19 cellular contexts compared by ENCODE assay signal in genomic region chr12:123096159-123096558, GRCh38. TPM values are rescaled to one million over a fixed set of nuclear protein-coding genes. Genes with fewer than 3 reads are reported as not detected.
DNase-seq lines count a peak whose midpoint lies in the region; ATAC-seq, FAIRE-seq and TF ChIP-seq lines count a peak whose summit lies in the region.
"Had no signal": no experiment of that assay in that cellular context is flagged by ENCODE, and none has a peak within 500 bp of the region (broad histone marks: within the 10 kb centered on the region; RNA-seq: fewer than 3 reads in every experiment).

No MANE protein-coding gene starts in this region.

- H3K4me1 ChIP-seq in Panc1 (ENCODE audit: control insufficient read depth, insufficient read depth, low read length) (peaks cover 52% of the 10 kb centered on the region), right cardiac atrium (ENCODE audit: control insufficient read depth, insufficient read depth, low read length) (peaks cover 41% of the 10 kb centered on the region), thymus (ENCODE audit: control insufficient read depth, insufficient read depth, low read length) (peaks cover 65% of the 10 kb centered on the region)

- no peak overlapping the region for H3K4me3 ChIP-seq in Panc1 (ENCODE audit: low read depth in 2 of 2, low read length in 2 of 2)
- H3K4me3 ChIP-seq in right cardiac atrium (ENCODE audit: low read length), result no peak overlapping the region
- no peak overlapping the region for H3K4me3 ChIP-seq in thymus (ENCODE audit: low read length)
- H3K4me3 ChIP-seq: mucosa of descending colon, SJSA1, upper lobe of left lung had no signal

- H3K36me3 ChIP-seq in Panc1 (ENCODE audit: control insufficient read depth, insufficient read depth, low read length) (no peaks in the 10 kb centered on the region), thymus (ENCODE audit: control insufficient read depth, insufficient read depth) (peaks cover 51% of the 10 kb centered on the region)
- H3K36me3 ChIP-seq: SJSA1, upper lobe of left lung had no signal

- ATAC-seq in Panc1, result no peak
- no peak for ATAC-seq in right cardiac atrium
- ATAC-seq: activated CD4-positive, CD25-positive, alpha-beta regulatory T cell treated with anti-CD3 and anti-CD28 coated beads, Interleukin-2, amount 50 U/mL, for 24 hours; mucosa of descending colon had no signal

- POLR2A ChIA-PET in activated CD4-positive, alpha-beta T cell treated with anti-CD3 and anti-CD28 coated beads, Interleukin-2, amount 10 ng/mL, durations not matched to agents 7 days and 5 days (lab: Charles Lee), result no interaction called here
- POLR2A ChIA-PET in Panc1 (lab: Charles Lee) (no interaction called here), GM10248 (lab: Yijun Ruan, JAX) (no interaction called here)

- peak overlapping the region; percentile 37 for H3K27ac Mint-ChIP-seq in activated CD4-positive, alpha-beta T cell treated with anti-CD3 and anti-CD28 coated beads, Interleukin-2, amount 10 ng/mL, durations not matched to agents 7 days and 5 days
- H3K27ac Mint-ChIP-seq: CD8-positive, alpha-beta memory T cell; T-helper 2 cell treated with Interferon-gamma antibody and Interleukin-4, amounts not matched to agents 5 μg/mL and 100 μg/mL, for 36 hours had no signal

- in situ Hi-C loops in Panc1 (cut with HindIII; ENCODE audit: low pct_unique_long_range_greater_than_20kb, low sequenced_read_pairs), result no loop called here

- intact Hi-C loops in Panc1 (cut with micrococcal nuclease; ENCODE audit: unreplicated experiment) (no loop called here), right cardiac atrium (cut with DNase I) (loop anchor here in 1 of 4 donors (10.0 kb wide), 1 partner anchor 49 kb away; no protein-coding TSS in a partner anchor)

- no peaks in the 10 kb centered on the region for H3K9me3 ChIP-seq in Panc1 (ENCODE audit: control insufficient read depth, insufficient read depth, low read depth, low read length)
- H3K9me3 ChIP-seq in right cardiac atrium (ENCODE audit: control insufficient read depth, low read length), result no peaks in the 10 kb centered on the region
- no peaks in the 10 kb centered on the region for H3K9me3 ChIP-seq in thymus (ENCODE audit: control insufficient read depth)
- H3K9me3 ChIP-seq: mucosa of descending colon, SJSA1, upper lobe of left lung had no signal

- WGBS in right cardiac atrium, result 77% methylated on average over 8 of the region's 8 CpGs
- WGBS in thymus, result 98% methylated on average over 8 of the region's 8 CpGs

- H3K4me3 Mint-ChIP-seq in activated CD4-positive, alpha-beta T cell treated with anti-CD3 and anti-CD28 coated beads, Interleukin-2, amount 10 ng/mL, durations not matched to agents 7 days and 5 days, result no peak overlapping the region
- H3K4me3 Mint-ChIP-seq: CD8-positive, alpha-beta memory T cell; T-helper 2 cell treated with Interferon-gamma antibody and Interleukin-4, amounts not matched to agents 5 μg/mL and 100 μg/mL, for 36 hours had no signal

- H3K27ac ChIP-seq in Panc1 (ENCODE audit: low read length), result peak overlapping the region; percentile 91; the same call in 1 of the 2 replicates
- peak overlapping the region; percentile 6 for H3K27ac ChIP-seq in right cardiac atrium (ENCODE audit: low read length)
- peak overlapping the region; percentile 32 for H3K27ac ChIP-seq in thymus (ENCODE audit: low read depth)
- H3K27ac ChIP-seq: SJSA1 had no signal

- no peak for FAIRE-seq in GM12891 (lab: Jason Lieb, UNC)
- FAIRE-seq: keratinocyte, small intestine had no signal

- no peaks in the 10 kb centered on the region for H3K36me3 Mint-ChIP-seq in activated CD4-positive, alpha-beta T cell treated with anti-CD3 and anti-CD28 coated beads, Interleukin-2, amount 10 ng/mL, durations not matched to agents 7 days and 5 days (ENCODE audit: low read depth)
- H3K36me3 Mint-ChIP-seq: CD8-positive, alpha-beta memory T cell had no signal

- no peak for TF ChIP-seq POLR2A in GM12891 (IDR thresholded peaks at IDR 0.05; ENCODE audit: low read depth, low read length)

- TF ChIP-seq CTCF in Panc1 (IDR thresholded peaks at IDR 0.05) (no peak), GM10248 (IDR thresholded peaks at IDR 0.05; ENCODE audit: control extremely low read depth, extremely low read depth, low read depth, missing control alignments) (no peak)

- H3K4me1 Mint-ChIP-seq in activated CD4-positive, alpha-beta T cell treated with anti-CD3 and anti-CD28 coated beads, Interleukin-2, amount 10 ng/mL, durations not matched to agents 7 days and 5 days, result peaks cover 11% of the 10 kb centered on the region

- H3K27me3 ChIP-seq in Panc1 (ENCODE audit: control insufficient read depth, insufficient read depth, low read length), result no peaks in the 10 kb centered on the region
- no peaks in the 10 kb centered on the region for H3K27me3 ChIP-seq in right cardiac atrium (ENCODE audit: control insufficient read depth, insufficient read depth)
- no peaks in the 10 kb centered on the region for H3K27me3 ChIP-seq in thymus (ENCODE audit: control insufficient read depth, insufficient read depth)
- H3K27me3 ChIP-seq: SJSA1, upper lobe of left lung had no signal

- CTCF ChIA-PET in activated CD4-positive, alpha-beta T cell treated with anti-CD3 and anti-CD28 coated beads, Interleukin-2, amount 10 ng/mL, durations not matched to agents 7 days and 5 days (lab: Charles Lee), result interaction anchor here (0.6 to 1.7 kb wide), 5 partner anchors 9 to 42 kb away, joined by 3 to 5 read pairs (median 3); no protein-coding TSS in a partner anchor
- CTCF ChIA-PET in Panc1 (lab: Charles Lee) (no interaction called here), GM10248 (lab: Yijun Ruan, JAX) (interaction anchor here (1.1 kb wide), 1 partner anchor 18 kb away, joined by 3 read pairs; no protein-coding TSS in a partner anchor)

- no TSS peak for BruUV-seq in Panc1 (replicated peaks; lab: Mats Ljungman, UMichigan)

- no peaks in the 10 kb centered on the region for H3K27me3 Mint-ChIP-seq in activated CD4-positive, alpha-beta T cell treated with anti-CD3 and anti-CD28 coated beads, Interleukin-2, amount 10 ng/mL, durations not matched to agents 7 days and 5 days
- H3K27me3 Mint-ChIP-seq: CD8-positive, alpha-beta memory T cell had no signal

- DNase-seq in activated CD4-positive, alpha-beta T cell treated with anti-CD3 and anti-CD28 coated beads, Interleukin-2, amount 10 ng/mL, durations not matched to agents 7 days and 5 days, result no peak
- DNase-seq in activated CD4-positive, alpha-beta T cell treated with anti-CD3 and anti-CD28 coated beads, Interleukin-2, amount 50 U/mL, for 48 hours, result no peak
- no peak for DNase-seq in Panc1 (ENCODE audit: low read depth, low spot score)
- no peak for DNase-seq in right cardiac atrium
- no peak for DNase-seq in GM12891 (ENCODE audit: insufficient read length, low spot score)
- DNase-seq in GM10248 (ENCODE audit: extremely low spot score), result no peak
- DNase-seq in mesenteric fat pad (ENCODE audit: low spot score), result no peak
- DNase-seq: amniotic stem cell; CD8-positive, alpha-beta memory T cell; KG1; mucosa of descending colon; NCI-H226; small intestine; upper lobe of left lung had no signal

- no peaks in the 10 kb centered on the region for H3K9me3 Mint-ChIP-seq in activated CD4-positive, alpha-beta T cell treated with anti-CD3 and anti-CD28 coated beads, Interleukin-2, amount 10 ng/mL, durations not matched to agents 7 days and 5 days
- H3K9me3 Mint-ChIP-seq: CD8-positive, alpha-beta memory T cell; T-helper 2 cell treated with Interferon-gamma antibody and Interleukin-4, amounts not matched to agents 5 μg/mL and 100 μg/mL, for 36 hours had no signal

TF ChIP-seq in GM12891, 5 proteins besides CTCF, POLR2A, EP300 and RAD21:
- TF ChIP-seq SPI1 (IDR thresholded peaks at IDR 0.05; ENCODE audit: low read depth, low read length) (no peak), POLR2AphosphoS5 (IDR thresholded peaks at IDR 0.05; ENCODE audit: low read depth, low read length) (no peak)

RNA-seq across cellular contexts. Expression of gene PITPNM2, which starts 54.7 kb away (rescaled TPM):
- total RNA-seq in activated CD4-positive, alpha-beta T cell treated with anti-CD3 and anti-CD28 coated beads, Interleukin-2, amount 10 ng/mL, durations not matched to agents 7 days and 5 days, result 10 to 100 TPM; 19.0 to 21.8 TPM
- 26.4 TPM for total RNA-seq in Panc1 (2021; ENCODE audit: unreplicated experiment)
- 25.3 TPM for polyA plus RNA-seq in Panc1 (2012; ENCODE audit: insufficient read length)
- total RNA-seq in right cardiac atrium, result 10 to 100 TPM; 19.4 to 26.8 (median 20.9) TPM
- polyA plus RNA-seq in right cardiac atrium, result 10.8 TPM
- 56.8 TPM for polyA plus RNA-seq in thymus
- polyA plus RNA-seq in GM12891 (2012; ENCODE audit: low read depth, missing spikeins), result 0.54 TPM
- total RNA-seq in mesenteric fat pad, result 23.1 TPM

Comparison
In these comparisons a context has a peak if more than half of its experiments do, and no peak if none do; other contexts are left out.
1. H3K27ac ChIP-seq: peak in every context shown above with its lines; median percentile 91 in Panc1; 32 in thymus; 6 in right cardiac atrium.